Comparison of ENCODE assay signal across 22 cellular contexts in genomic region chr4:108821056-108821925, GRCh38. TPM values are rescaled to one million over a fixed set of nuclear protein-coding genes. Genes with fewer than 3 reads are reported as not detected.
DNase-seq lines count a peak whose midpoint lies in the region; ATAC-seq and TF ChIP-seq lines count a peak whose summit lies in the region.
"Had no signal": no experiment of that assay in that cellular context is flagged by ENCODE, and none has a peak within 500 bp of the region (broad histone marks: within the 10 kb centered on the region; RNA-seq: fewer than 3 reads in every experiment).

No MANE protein-coding gene starts in this region.

- H3K27me3 ChIP-seq in ACC112 (ENCODE audit: insufficient read depth, low read length): no peaks in the 10 kb centered on the region; the same call in 1 of the 2 replicates
- H3K27me3 ChIP-seq in mammary epithelial cell (ENCODE audit: insufficient read depth, low read length): no peaks in the 10 kb centered on the region
- H3K27me3 ChIP-seq: BLaER1 treated with 17β-estradiol and CSF1 and Interleukin-3, amounts not matched to agents 10 nM and 100 nM; SJCRH30 had no signal

- H3K79me2 ChIP-seq in ACC112 (ENCODE audit: control insufficient read depth, insufficient read depth, low read length, unreplicated experiment) (no peaks in the 10 kb centered on the region), mammary epithelial cell (ENCODE audit: insufficient read depth, low read length) (no peaks in the 10 kb centered on the region)

- intact Hi-C loops in mammary epithelial cell (cut with micrococcal nuclease): no loop called here

- H3K4me2 ChIP-seq in mammary epithelial cell (ENCODE audit: insufficient read depth, low read depth, low read length): no peak overlapping the region
- H3K4me2 ChIP-seq: BLaER1 treated with 17β-estradiol and CSF1 and Interleukin-3, amounts not matched to agents 10 nM and 100 nM had no signal

- no peaks in the 10 kb centered on the region for H4K20me1 ChIP-seq in mammary epithelial cell (ENCODE audit: insufficient read depth, low read length)
- H4K20me1 ChIP-seq: BLaER1 treated with 17β-estradiol and CSF1 and Interleukin-3, amounts not matched to agents 10 nM and 100 nM had no signal

- 31% methylated on average over 2 of the region's 2 CpGs for WGBS in mammary epithelial cell (ENCODE audit: low coverage, missing lambda C conversion rate)

- ATAC-seq in GM21576 (IDR thresholded peaks at IDR 0.05; ENCODE audit: unreplicated experiment) (no peak), GM18520 (IDR thresholded peaks at IDR 0.05; ENCODE audit: unreplicated experiment) (no peak)
- ATAC-seq: PC-3 had no signal

- TF ChIP-seq CTCF in mammary epithelial cell (conservative IDR thresholded peaks at IDR 0.05 in 1 of 2, IDR thresholded peaks at IDR 0.05 in 1 of 2; ENCODE audit: extremely low read depth in 1 of 2, insufficient read depth in 1 of 2, low read depth in 1 of 2, low read length in 2 of 2) (no peak), foreskin fibroblast (IDR thresholded peaks at IDR 0.05; ENCODE audit: low read depth, low read length) (no peak)

- in situ Hi-C loops in mammary epithelial cell (cut with MboI; ENCODE audit: low sequenced_read_pairs in 2 of 2): no loop called here

- no TSS peak for BruUV-seq in mammary epithelial cell (replicated peaks; lab: Mats Ljungman, UMichigan)

- H3K4me1 ChIP-seq in ACC112 (ENCODE audit: control insufficient read depth, insufficient read depth, low read length, unreplicated experiment) (peaks cover 7% of the 10 kb centered on the region), mammary epithelial cell (ENCODE audit: insufficient read depth, low read length) (no peaks in the 10 kb centered on the region)
- H3K4me1 ChIP-seq: BLaER1 treated with 17β-estradiol and CSF1 and Interleukin-3, amounts not matched to agents 10 nM and 100 nM; SJCRH30 had no signal

- H3K9ac ChIP-seq in mammary epithelial cell (ENCODE audit: insufficient read depth, low read length): no peak overlapping the region
- H3K9ac ChIP-seq: BLaER1 treated with 17β-estradiol and CSF1 and Interleukin-3, amounts not matched to agents 10 nM and 100 nM had no signal

- H3K27ac ChIP-seq in ACC112 (ENCODE audit: low read depth, low read length) (peak overlapping the region; percentile 56; the same call in 1 of the 2 replicates), mammary epithelial cell (ENCODE audit: insufficient read depth, low read depth, low read length) (no peak overlapping the region)
- H3K27ac ChIP-seq: BLaER1 treated with 17β-estradiol and CSF1 and Interleukin-3, amounts not matched to agents 10 nM and 100 nM; RWPE1; SJCRH30 had no signal

- H3K4me3 ChIP-seq in ACC112 (ENCODE audit: low read depth, low read length) (no peak overlapping the region), mammary epithelial cell (replicated peaks in 1 of 3; ENCODE audit: insufficient read depth in 1 of 3, low read depth in 2 of 3, low read length in 3 of 3) (no peak overlapping the region), foreskin fibroblast (ENCODE audit: low read depth in 1 of 2, low read length in 2 of 2) (no peak overlapping the region)
- H3K4me3 ChIP-seq: BLaER1 treated with 17β-estradiol and CSF1 and Interleukin-3, amounts not matched to agents 10 nM and 100 nM; SJCRH30 had no signal

- no peaks in the 10 kb centered on the region for H3K9me3 ChIP-seq in mammary epithelial cell (replicated peaks; ENCODE audit: insufficient read depth, low read length)
- H3K9me3 ChIP-seq: BLaER1 treated with 17β-estradiol and CSF1 and Interleukin-3, amounts not matched to agents 10 nM and 100 nM; SJCRH30 had no signal

- dilution Hi-C loops in mammary epithelial cell (cut with HindIII; ENCODE audit: low sequenced_read_pairs): no loop called here

- no peaks in the 10 kb centered on the region for H3K36me3 ChIP-seq in ACC112 (ENCODE audit: insufficient read depth, low read length)
- no peaks in the 10 kb centered on the region for H3K36me3 ChIP-seq in mammary epithelial cell (ENCODE audit: insufficient read depth, low read length)
- H3K36me3 ChIP-seq: BLaER1 treated with 17β-estradiol and CSF1 and Interleukin-3, amounts not matched to agents 10 nM and 100 nM; SJCRH30 had no signal

- H2AFZ ChIP-seq in ACC112 (ENCODE audit: low read length, unreplicated experiment) (no peak overlapping the region), mammary epithelial cell (ENCODE audit: low read depth, low read length) (no peak overlapping the region)

- peak; percentile 83 for DNase-seq in HS-5 (ENCODE audit: low read depth)
- peak; percentile 32 for DNase-seq in mammary epithelial cell
- peak; percentile 40 to 82 for DNase-seq in foreskin fibroblast
- no peak for DNase-seq in epidermal melanocyte (ENCODE audit: insufficient read length, low spot score)
- no peak for DNase-seq in KG1 (lab: John Stamatoyannopoulos, UW)
- DNase-seq: 8988T, DMS79 treated with DMSO at 0.1 percent for 48 hours, GF-D8, H7, MV-4-11, NCI-H1930, NCI-H446, NCI-H69, PC-3, SJCRH30 had no signal

- CTCF ChIA-PET in mammary epithelial cell (lab: Charles Lee; ENCODE audit: low non-redundant PET): no interaction called here

RNA-seq across cellular contexts. Expression of gene ETNPPL, which starts 58.4 kb away (rescaled TPM):
- not detected for total RNA-seq in mammary epithelial cell
- not detected for polyA plus RNA-seq in mammary epithelial cell
- not detected for polyA minus RNA-seq in mammary epithelial cell
- total RNA-seq: HT1080, PC-3, SJCRH30 had no signal
- polyA plus RNA-seq: IgD-negative memory B cell had no signal

Comparison
In these comparisons a context has a peak if more than half of its experiments do, and no peak if none do; other contexts are left out.
1. DNase-seq: peak in HS-5 (single experiment), mammary epithelial cell (single experiment) and foreskin fibroblast (2 of 2); none in epidermal melanocyte (single experiment) and KG1 (single experiment).